Comparison of ENCODE assay signal across 8 cellular contexts in genomic region chr7:27172823-27173411, GRCh38. TPM values are rescaled to one million over a fixed set of nuclear protein-coding genes. Genes with fewer than 3 reads are reported as not detected.
DNase-seq lines count a peak whose midpoint lies in the region; ATAC-seq and TF ChIP-seq lines count a peak whose summit lies in the region.

No MANE protein-coding gene starts in this region.

- no peaks in the 10 kb centered on the region for H3K9me2 ChIP-seq in neural cell (ENCODE audit: insufficient read depth, low read length)

- DNase-seq in DMS 273 (lab: John Stamatoyannopoulos, UW; ENCODE audit: unreplicated experiment) (peak; percentile 68), DMS 273 treated with DMSO at 0.1 percent for 48 hours (lab: John Stamatoyannopoulos, UW) (no peak), NCI-H510A (lab: John Stamatoyannopoulos, UW) (peak; percentile 41), OCI-M2 (lab: John Stamatoyannopoulos, UW; ENCODE audit: unreplicated experiment) (no peak), NOMO-1 treated with DMSO at 0.1 percent for 48 hours (lab: John Stamatoyannopoulos, UW; ENCODE audit: unreplicated experiment) (no peak)

- no peak for TF ChIP-seq RAD21 in neural cell (conservative IDR thresholded peaks at IDR 0.05)

- no peaks in the 10 kb centered on the region for H3K79me2 ChIP-seq in neural cell (replicated peaks; ENCODE audit: insufficient read depth, low read length)

- no peaks in the 10 kb centered on the region for H3F3A ChIP-seq in neural cell (ENCODE audit: insufficient read depth, low read length, poor library complexity, severe bottlenecking)

- H3K4me3 ChIP-seq in duodenal mucosa (ENCODE audit: low read depth in 1 of 2, low read length in 2 of 2) (peak overlapping the region; percentile 45 to 47), neural cell (ENCODE audit: low read length) (peak overlapping the region; percentile 52)

- H3K36me3 ChIP-seq in duodenal mucosa (ENCODE audit: control insufficient read depth in 1 of 2, insufficient read depth in 2 of 2, low read length in 2 of 2) (no peaks in the 10 kb centered on the region), neural cell (ENCODE audit: insufficient read depth, low read length) (no peaks in the 10 kb centered on the region)

- H3K4me1 ChIP-seq in duodenal mucosa (ENCODE audit: control insufficient read depth in 1 of 2, insufficient read depth in 2 of 2, low read length in 2 of 2), result peaks cover 0 to 5% of the 10 kb centered on the region in 2 donors

- no peaks in the 10 kb centered on the region for H4K20me1 ChIP-seq in neural cell (ENCODE audit: insufficient read depth)

- no peak overlapping the region for H2AFZ ChIP-seq in neural cell (ENCODE audit: low read depth, low read length)

- ATAC-seq in GM21526 (IDR thresholded peaks at IDR 0.05; ENCODE audit: low FRiP score, unreplicated experiment), result no peak

- no peak for TF ChIP-seq CTCF in neural cell (IDR thresholded peaks at IDR 0.05; ENCODE audit: poor library complexity, severe bottlenecking)

- H3K27ac ChIP-seq in duodenal mucosa (ENCODE audit: low read depth, low read length) (peak overlapping the region; percentile 20), neural cell (ENCODE audit: low read length) (no peak overlapping the region)

- no peak overlapping the region for H3K4me2 ChIP-seq in neural cell (ENCODE audit: low read length)

- H3K9me3 ChIP-seq in duodenal mucosa (ENCODE audit: control insufficient read depth in 1 of 2, low read length in 2 of 2) (no peaks in the 10 kb centered on the region), neural cell (ENCODE audit: low read length) (peaks cover 7% of the 10 kb centered on the region)

- H3K27me3 ChIP-seq in duodenal mucosa (ENCODE audit: control insufficient read depth in 1 of 2, insufficient read depth in 2 of 2, low read length in 2 of 2) (peaks cover 94 to 98% of the 10 kb centered on the region in 2 donors), neural cell (ENCODE audit: insufficient read depth, low read depth, low read length) (peaks cover 100% of the 10 kb centered on the region)

- TF ChIP-seq EP300 in neural cell (conservative IDR thresholded peaks at IDR 0.05; ENCODE audit: poor library complexity, severe bottlenecking), result no peak

- H3K9ac ChIP-seq in duodenal mucosa (ENCODE audit: low read depth in 1 of 2, low read length in 2 of 2) (no peak overlapping the region), neural cell (ENCODE audit: low read length) (no peak overlapping the region)

TF ChIP-seq in neural cell, 6 proteins besides CTCF, POLR2A, EP300 and RAD21:
- TF ChIP-seq TAF1 (IDR thresholded peaks at IDR 0.05; ENCODE audit: low read depth) (no peak), POLR2AphosphoS5 (IDR thresholded peaks at IDR 0.05) (no peak), SMC3 (conservative IDR thresholded peaks at IDR 0.05; ENCODE audit: poor library complexity) (no peak), EZH2 (IDR thresholded peaks at IDR 0.05; ENCODE audit: borderline replicate concordance, insufficient read depth, low read length, poor library complexity, severe bottlenecking) (peak; percentile 10)
- TF ChIP-seq, protein P1, sequence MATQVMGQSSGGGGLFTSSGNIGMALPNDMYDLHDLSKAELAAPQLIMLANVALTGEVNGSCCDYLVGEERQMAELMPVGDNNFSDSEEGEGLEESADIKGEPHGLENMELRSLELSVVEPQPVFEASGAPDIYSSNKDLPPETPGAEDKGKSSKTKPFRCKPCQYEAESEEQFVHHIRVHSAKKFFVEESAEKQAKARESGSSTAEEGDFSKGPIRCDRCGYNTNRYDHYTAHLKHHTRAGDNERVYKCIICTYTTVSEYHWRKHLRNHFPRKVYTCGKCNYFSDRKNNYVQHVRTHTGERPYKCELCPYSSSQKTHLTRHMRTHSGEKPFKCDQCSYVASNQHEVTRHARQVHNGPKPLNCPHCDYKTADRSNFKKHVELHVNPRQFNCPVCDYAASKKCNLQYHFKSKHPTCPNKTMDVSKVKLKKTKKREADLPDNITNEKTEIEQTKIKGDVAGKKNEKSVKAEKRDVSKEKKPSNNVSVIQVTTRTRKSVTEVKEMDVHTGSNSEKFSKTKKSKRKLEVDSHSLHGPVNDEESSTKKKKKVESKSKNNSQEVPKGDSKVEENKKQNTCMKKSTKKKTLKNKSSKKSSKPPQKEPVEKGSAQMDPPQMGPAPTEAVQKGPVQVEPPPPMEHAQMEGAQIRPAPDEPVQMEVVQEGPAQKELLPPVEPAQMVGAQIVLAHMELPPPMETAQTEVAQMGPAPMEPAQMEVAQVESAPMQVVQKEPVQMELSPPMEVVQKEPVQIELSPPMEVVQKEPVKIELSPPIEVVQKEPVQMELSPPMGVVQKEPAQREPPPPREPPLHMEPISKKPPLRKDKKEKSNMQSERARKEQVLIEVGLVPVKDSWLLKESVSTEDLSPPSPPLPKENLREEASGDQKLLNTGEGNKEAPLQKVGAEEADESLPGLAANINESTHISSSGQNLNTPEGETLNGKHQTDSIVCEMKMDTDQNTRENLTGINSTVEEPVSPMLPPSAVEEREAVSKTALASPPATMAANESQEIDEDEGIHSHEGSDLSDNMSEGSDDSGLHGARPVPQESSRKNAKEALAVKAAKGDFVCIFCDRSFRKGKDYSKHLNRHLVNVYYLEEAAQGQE (IDR thresholded peaks at IDR 0.05; ENCODE audit: borderline replicate concordance), result no peak
TF ChIP-seq in neural cell: peak in this region for 1.

RNA-seq across cellular contexts. Expression of gene HOXA10, which starts 1.2 kb away (rescaled TPM):
- not detected in 2 replicates for polyA plus RNA-seq in neural cell
- not detected in 2 replicates for polyA minus RNA-seq in neural cell

RNA-seq across cellular contexts. Expression of gene HOXA9, which starts 7.6 kb away (rescaled TPM):
- not detected in 2 replicates for polyA plus RNA-seq in neural cell
- polyA minus RNA-seq in neural cell, result not detected in 2 replicates

RNA-seq across cellular contexts. Expression of gene HOXA11, which starts 12.1 kb away (rescaled TPM):
- polyA plus RNA-seq in neural cell, result not detected in 2 replicates
- polyA minus RNA-seq in neural cell, result not detected in 2 replicates

RNA-seq across cellular contexts. Expression of gene HOXA7, which starts 16.4 kb away (rescaled TPM):
- polyA plus RNA-seq in neural cell, result not detected in 2 replicates
- polyA minus RNA-seq in neural cell, result not detected in 2 replicates

RNA-seq across cellular contexts. Expression of gene HOXA3, which starts 20.5 kb away (rescaled TPM):
- polyA plus RNA-seq in neural cell, result not detected in 2 replicates
- polyA minus RNA-seq in neural cell, result not detected in 2 replicates

Comparison
In these comparisons a context has a peak if more than half of its experiments do, and no peak if none do; other contexts are left out.
1. DNase-seq: peak in DMS 273 (single experiment) and NCI-H510A (single experiment); none in DMS 273 treated with DMSO at 0.1 percent for 48 hours (single experiment), OCI-M2 (single experiment) and NOMO-1 treated with DMSO at 0.1 percent for 48 hours (single experiment).